1 cellular context compared by ENCODE assay signal in genomic region chr5:57172466-57172961, GRCh38.
TF ChIP-seq lines count a peak whose summit lies in the region.

No MANE protein-coding gene starts in this region.

TF ChIP-seq in HEK293, 187 proteins besides CTCF, POLR2A, EP300 and RAD21 (continued from another document):
- TF ChIP-seq PRDM10 (tag by site-specific recombination; IDR thresholded peaks at IDR 0.05) (peak; percentile 92), HIC1 (tag by site-specific recombination; IDR thresholded peaks at IDR 0.05) (peak; percentile 66; the same call in 1 of the 2 replicates), IKZF3 (tag by site-specific recombination; IDR thresholded peaks at IDR 0.05) (no peak), SCRT1 (tag by site-specific recombination; IDR thresholded peaks at IDR 0.05; ENCODE audit: borderline replicate concordance) (no peak), ZNF449 (tag by site-specific recombination; IDR thresholded peaks at IDR 0.05) (peak; percentile 80), ZNF747 (tag by site-specific recombination; IDR thresholded peaks at IDR 0.05) (no peak), ZNF155 (tag by site-specific recombination; IDR thresholded peaks at IDR 0.05) (no peak), ZNF707 (tag by site-specific recombination; IDR thresholded peaks at IDR 0.05) (no peak)
